14 cellular contexts compared by ENCODE assay signal in genomic region chr4:113057891-113058290, GRCh38. TPM values are rescaled to one million over a fixed set of nuclear protein-coding genes. Genes with fewer than 3 reads are reported as not detected.
DNase-seq lines count a peak whose midpoint lies in the region; ATAC-seq and TF ChIP-seq lines count a peak whose summit lies in the region.
"Had no signal": no experiment of that assay in that cellular context is flagged by ENCODE, and none has a peak within 500 bp of the region (broad histone marks: within the 10 kb centered on the region; RNA-seq: fewer than 3 reads in every experiment).

No MANE protein-coding gene starts in this region.

- no peak overlapping the region for H2BK120ac ChIP-seq in mesenchymal stem cell (ENCODE audit: low read depth, low read length)

- H3K27ac ChIP-seq in mesenchymal stem cell (ENCODE audit: low read length, poor library complexity, severe bottlenecking), result peak overlapping the region; percentile 32
- H3K27ac ChIP-seq in sigmoid colon, result no peak overlapping the region
- H3K27ac ChIP-seq: SJSA1, suprapubic skin had no signal

- H3K27me3 ChIP-seq in mesenchymal stem cell (ENCODE audit: control insufficient read depth in 1 of 2, insufficient read depth in 1 of 2, low read length in 2 of 2) (no peaks in the 10 kb centered on the region), sigmoid colon (no peaks in the 10 kb centered on the region)
- H3K27me3 ChIP-seq: SJSA1, suprapubic skin had no signal

- no peak overlapping the region for H3K23ac ChIP-seq in mesenchymal stem cell (ENCODE audit: low read length in 2 of 2)

- H4K91ac ChIP-seq in mesenchymal stem cell (ENCODE audit: low read length), result no peak overlapping the region

- H2AK5ac ChIP-seq in mesenchymal stem cell (ENCODE audit: low read length, severe bottlenecking), result no peak overlapping the region

- H3K18ac ChIP-seq in mesenchymal stem cell (ENCODE audit: low read depth in 1 of 2, low read length in 2 of 2), result no peak overlapping the region

- no peak for TF ChIP-seq EP300 in sigmoid colon (IDR thresholded peaks at IDR 0.05)

- no peak for TF ChIP-seq POLR2A in sigmoid colon (IDR thresholded peaks at IDR 0.05)

- H3K4me1 ChIP-seq in mesenchymal stem cell (ENCODE audit: control insufficient read depth, insufficient read depth, low read depth, low read length) (no peaks in the 10 kb centered on the region), sigmoid colon (no peaks in the 10 kb centered on the region)
- H3K4me1 ChIP-seq: suprapubic skin had no signal

- no peak overlapping the region for H2BK15ac ChIP-seq in mesenchymal stem cell (ENCODE audit: low read depth, poor library complexity, severe bottlenecking)

- H3K14ac ChIP-seq in mesenchymal stem cell (ENCODE audit: low read length in 2 of 2), result no peak overlapping the region

- H3K4me2 ChIP-seq in mesenchymal stem cell (ENCODE audit: low read length, poor library complexity, severe bottlenecking), result no peak overlapping the region

- ATAC-seq in GM19324 (IDR thresholded peaks at IDR 0.05; ENCODE audit: low FRiP score, unreplicated experiment), result no peak

- H2AFZ ChIP-seq in mesenchymal stem cell (ENCODE audit: low read depth, low read length), result no peak overlapping the region

- 100% methylated on average over 1 of the region's 1 CpG for WGBS in mesenchymal stem cell
- 88 to 94% methylated on average over 1 of the region's 1 CpG for WGBS in sigmoid colon, 2 donors

- H3K4me3 ChIP-seq in mesenchymal stem cell (ENCODE audit: insufficient read depth in 1 of 2, low read depth in 1 of 2, low read length in 2 of 2) (no peak overlapping the region), sigmoid colon (no peak overlapping the region)
- H3K4me3 ChIP-seq: SJSA1, suprapubic skin had no signal

- H2BK12ac ChIP-seq in mesenchymal stem cell (ENCODE audit: low read length in 2 of 2), result no peak overlapping the region

- no peak overlapping the region for H3K9ac ChIP-seq in mesenchymal stem cell (ENCODE audit: low read length)

- DNase-seq in EL (peak; percentile 18), NCI-H2029 (lab: John Stamatoyannopoulos, UW) (peak; percentile 76), astrocyte of the hippocampus (ENCODE audit: low read depth, low spot score) (peak; percentile 78), mesenchymal stem cell (peak; percentile 18), NCI-H524 (lab: John Stamatoyannopoulos, UW) (no peak), posterior cingulate gyrus (no peak), sigmoid colon (no peak)
- DNase-seq: CD4-positive, alpha-beta T cell; foreskin melanocyte; naive B cell; NCI-H526 had no signal

- H4K8ac ChIP-seq in mesenchymal stem cell (ENCODE audit: low read length), result no peak overlapping the region

- H3K36me3 ChIP-seq in mesenchymal stem cell (ENCODE audit: control insufficient read depth in 1 of 2, insufficient read depth in 2 of 2, low read depth in 1 of 2, low read length in 2 of 2) (no peaks in the 10 kb centered on the region), sigmoid colon (no peaks in the 10 kb centered on the region)
- H3K36me3 ChIP-seq: SJSA1, suprapubic skin had no signal

- H2BK5ac ChIP-seq in mesenchymal stem cell (ENCODE audit: low read depth, low read length, poor library complexity, severe bottlenecking), result no peak overlapping the region

- intact Hi-C loops in posterior cingulate gyrus (cut with DNase I), result no loop called here
- intact Hi-C loops in sigmoid colon (cut with DNase I), result no loop called here

- H3K9me3 ChIP-seq in mesenchymal stem cell (ENCODE audit: control insufficient read depth, low read length) (no peaks in the 10 kb centered on the region), sigmoid colon (no peaks in the 10 kb centered on the region)
- H3K9me3 ChIP-seq: SJSA1, suprapubic skin had no signal

- no peaks in the 10 kb centered on the region for H3K79me1 ChIP-seq in mesenchymal stem cell (replicated peaks; ENCODE audit: low read length, poor library complexity, severe bottlenecking)

- no peak overlapping the region for H3K4ac ChIP-seq in mesenchymal stem cell (ENCODE audit: low read depth in 1 of 2, low read length in 2 of 2)

- no peak for TF ChIP-seq CTCF in sigmoid colon (IDR thresholded peaks at IDR 0.05)

RNA-seq across cellular contexts. Expression of gene ANK2, which starts 8.4 kb away (rescaled TPM):
- 13.8 TPM for polyA plus RNA-seq in mesenchymal stem cell (2013, experiment 1 of 2)
- 13.4 TPM for polyA plus RNA-seq in mesenchymal stem cell (2013, experiment 2 of 2)
- 100 to 1,000 TPM in 1 of 4 donors, 10 to 100 TPM in 3; 69.8 to 141 (median 81.6) TPM for total RNA-seq in sigmoid colon
- 10 to 100 TPM in 1 of 3 donors, 1 to 10 TPM in 2; 1.4 to 12.4 (median 6.0) TPM for polyA plus RNA-seq in sigmoid colon

Comparison
In these comparisons a context has a peak if more than half of its experiments do, and no peak if none do; other contexts are left out.
1. DNase-seq: peak in EL (single experiment), NCI-H2029 (single experiment), astrocyte of the hippocampus (single experiment) and mesenchymal stem cell (single experiment); none in NCI-H524 (0 of 2), posterior cingulate gyrus (0 of 10) and sigmoid colon (single experiment).